Comparison of ENCODE assay signal across 8 cellular contexts in the genomic region with DNA sequence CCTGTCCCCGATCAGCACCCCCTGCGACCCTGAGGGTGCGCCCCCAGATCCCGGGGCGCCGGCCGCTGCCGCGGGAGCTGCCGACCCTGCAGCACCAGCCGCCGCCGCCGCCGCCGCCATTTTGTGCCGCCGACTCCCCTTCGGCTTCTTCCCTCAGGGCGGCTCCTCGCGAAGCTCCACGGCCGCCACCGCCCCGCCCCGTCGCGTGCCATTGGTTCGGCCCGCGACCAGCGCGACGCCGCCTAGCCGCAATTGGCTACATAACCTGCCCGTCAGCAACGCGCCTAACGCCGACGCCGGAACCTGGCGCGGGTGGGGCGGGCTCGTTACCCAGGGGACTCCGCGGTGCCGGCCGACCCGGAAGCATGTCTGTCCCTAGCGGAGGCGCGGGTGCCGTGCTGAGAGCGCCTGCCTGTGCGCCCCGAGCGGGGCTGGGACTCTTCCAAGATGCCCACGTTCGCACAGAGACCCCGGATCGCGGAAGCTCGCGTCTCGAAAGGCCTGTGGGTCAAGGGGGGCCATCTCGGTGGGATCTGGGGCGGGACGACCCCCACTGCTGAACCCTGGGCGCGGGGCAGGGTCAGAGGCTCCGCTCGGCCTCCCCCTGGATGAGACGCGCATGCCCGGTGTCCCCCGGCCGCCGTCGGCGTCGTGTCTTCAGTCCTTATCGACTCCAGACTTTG. TPM values are rescaled to one million over a fixed set of nuclear protein-coding genes. Genes with fewer than 3 reads are reported as not detected.
DNase-seq lines count a peak whose midpoint lies in the region; ATAC-seq and TF ChIP-seq lines count a peak whose summit lies in the region.

A gene (minus strand): TSS at position 149 of the 683 bp plus-strand sequence. CDS start 29 bp downstream, at position 120.

- peak within 1 kb of the TSS; percentile 93 for H3K9ac ChIP-seq in adipocyte (ENCODE audit: low read length)

- TF ChIP-seq CTCF in GM12875 (IDR thresholded peaks at IDR 0.05; ENCODE audit: borderline replicate concordance, insufficient read depth, low read depth, low read length) (peak; percentile 72), type B pancreatic cell (conservative IDR thresholded peaks at IDR 0.05) (peak; percentile 80)

- H3K4me1 ChIP-seq in adipocyte (ENCODE audit: control insufficient read depth, insufficient read depth, low read length) = peaks cover 29% of the 10 kb centered on the region

- peak within 1 kb of the TSS; percentile 95 for H3K4me3 Mint-ChIP-seq in type B pancreatic cell

- no peaks in the 10 kb centered on the region for H3K9me3 ChIP-seq in adipocyte (ENCODE audit: control insufficient read depth, low read length)

- H3K27me3 ChIP-seq in adipocyte (replicated peaks; ENCODE audit: control insufficient read depth, insufficient read depth, low read length) = no peaks in the 10 kb centered on the region

- peaks cover 59% of the 10 kb centered on the region for H3K36me3 ChIP-seq in adipocyte (ENCODE audit: control insufficient read depth, insufficient read depth, low read length, severe bottlenecking)

- peaks cover 16% of the 10 kb centered on the region for H3K4me1 Mint-ChIP-seq in type B pancreatic cell (ENCODE audit: unreplicated experiment)

- H3K27ac Mint-ChIP-seq in type B pancreatic cell = peak within 1 kb of the TSS; percentile 95

- H3K9me3 Mint-ChIP-seq in type B pancreatic cell = no peaks in the 10 kb centered on the region

- peak within 1 kb of the TSS; percentile 99 for H3K4me3 ChIP-seq in GM12875 (ENCODE audit: low read depth, low read length)
- H3K4me3 ChIP-seq in adipocyte (ENCODE audit: low read length) = peak within 1 kb of the TSS; percentile 91

- peaks cover 25% of the 10 kb centered on the region for H3K36me3 Mint-ChIP-seq in type B pancreatic cell

- DNase-seq in NCI-H1417 treated with DMSO at 0.1 percent for 48 hours (lab: John Stamatoyannopoulos, UW) (peak; percentile 86), SW480 (ENCODE audit: low spot score) (peak; percentile 96), adipocyte (ENCODE audit: low read depth) (peak; percentile 99), cardiac septum (ENCODE audit: low spot score) (peak; percentile 99), pons (ENCODE audit: low spot score) (peak; percentile 94), type B pancreatic cell (ENCODE audit: extremely low spot score, unreplicated experiment) (peak; percentile 100)

- intact Hi-C loops in cardiac septum (cut with DNase I) = loop anchor here (1.0 to 5.0 kb wide), 2 partner anchors 8 to 43 kb away; a partner anchor contains a TSS

- no peaks in the 10 kb centered on the region for H3K27me3 Mint-ChIP-seq in type B pancreatic cell

- peak; percentile 95 for ATAC-seq in HG02798 (IDR thresholded peaks at IDR 0.05; ENCODE audit: poor library complexity, unreplicated experiment)

RNA-seq across cellular contexts. Expression of the gene that starts here (rescaled TPM):
- total RNA-seq in cardiac septum = 78.6 TPM
- total RNA-seq in type B pancreatic cell (ENCODE audit: low replicate concordance) = 194 and 298 TPM in 2 replicates

Comparison
In these comparisons a context has a peak if more than half of its experiments do, and no peak if none do; other contexts are left out.
1. Peak in every context shown above with its lines: DNase-seq, ATAC-seq and H3K4me3 ChIP-seq.